Comparison of ENCODE assay signal across 25 cellular contexts in genomic region chr3:174931473-174931872, GRCh38.
"Had no signal": no experiment of that assay in that cellular context is flagged by ENCODE, and none has a peak within 500 bp of the region (broad histone marks: within the 10 kb centered on the region; RNA-seq: fewer than 3 reads in every experiment).

No MANE protein-coding gene starts in this region.

- H3K27ac ChIP-seq: body of pancreas, cardiac muscle cell, epithelial cell of prostate, foreskin keratinocyte, left ventricle myocardium inferior, ovary, prostate gland, spleen, thoracic aorta, upper lobe of right lung had no signal

- H3K9me3 ChIP-seq: body of pancreas, left ventricle myocardium inferior, ovary, prostate gland, spleen, thoracic aorta, upper lobe of right lung had no signal

- H3K36me3 ChIP-seq: cardiac muscle cell, left ventricle myocardium inferior, ovary, prostate gland, spleen, thoracic aorta, upper lobe of right lung had no signal

- H3K27me3 ChIP-seq: body of pancreas, cardiac muscle cell, foreskin keratinocyte, ovary, spleen, upper lobe of right lung had no signal

- H3K9me3 Mint-ChIP-seq: activated naive CD8-positive, alpha-beta T cell treated with anti-CD3 and anti-CD28 coated beads, Interleukin-2, amount 10 ng/mL, durations not matched to agents 7 days and 5 days had no signal

- DNase-seq: activated B cell treated with CpG ODN at 0.5 μM for 24 hours; activated CD4-positive, alpha-beta T cell treated with anti-CD3 and anti-CD28 coated beads for 36 hours; activated CD4-positive, alpha-beta T cell treated with anti-CD3 and anti-CD28 coated beads, Interleukin-2, amount 50 U/mL, for 48 hours; activated effector memory CD4-positive, alpha-beta T cell treated with Interleukin-2 at 50 U/mL for 16 hours; activated naive CD4-positive, alpha-beta T cell treated with anti-CD3 and anti-CD28 coated beads for 36 hours; activated naive CD8-positive, alpha-beta T cell treated with anti-CD3 and anti-CD28 coated beads, Interleukin-2, amount 10 ng/mL, durations not matched to agents 7 days and 5 days; activated T-cell treated with anti-CD3 and anti-CD28 coated beads, Interleukin-2, amount 50 U/mL, for 72 hours; body of pancreas; foreskin keratinocyte; kidney glomerular epithelial cell; left ventricle myocardium inferior; mammary epithelial cell; naive thymus-derived CD8-positive, alpha-beta T cell; ovary; spleen; stimulated activated CD4-positive, alpha-beta T cell treated with anti-CD3 and anti-CD28 coated beads, Interleukin-4, amount 100 ng/mL, for 1 hour; stimulated activated naive CD4-positive, alpha-beta T cell treated with Interleukin-2 at 50 U/mL for 16 hours; T1000; upper lobe of right lung had no signal

- H3K36me3 Mint-ChIP-seq: activated naive CD8-positive, alpha-beta T cell treated with anti-CD3 and anti-CD28 coated beads, Interleukin-2, amount 10 ng/mL, durations not matched to agents 7 days and 5 days; mesothelial cell of epicardium; naive thymus-derived CD8-positive, alpha-beta T cell had no signal

- H3K27ac Mint-ChIP-seq: activated B cell treated with CpG ODN at 0.5 μM for 24 hours; activated CD4-positive, alpha-beta T cell treated with anti-CD3 and anti-CD28 coated beads for 36 hours; activated naive CD4-positive, alpha-beta T cell treated with anti-CD3 and anti-CD28 coated beads for 36 hours; activated naive CD8-positive, alpha-beta T cell treated with anti-CD3 and anti-CD28 coated beads, Interleukin-2, amount 10 ng/mL, durations not matched to agents 7 days and 5 days; activated T-cell treated with anti-CD3 and anti-CD28 coated beads, Interleukin-2, amount 50 U/mL, for 72 hours; mesothelial cell of epicardium; naive thymus-derived CD8-positive, alpha-beta T cell; T-helper 1 cell treated with Interleukin-12 subunit alpha and Interleukin-12 subunit beta and Interleukin-4 antibody, amounts not matched to agents 30 μg/mL and 1 μg/mL, for 36 hours had no signal

- H3K4me3 ChIP-seq: body of pancreas, cardiac muscle cell, left ventricle myocardium inferior, ovary, prostate gland, spleen, thoracic aorta, upper lobe of right lung had no signal

- H3K4me1 ChIP-seq: body of pancreas, foreskin keratinocyte, left ventricle myocardium inferior, prostate gland, spleen, upper lobe of right lung had no signal

- ATAC-seq: activated CD4-positive, alpha-beta T cell treated with anti-CD3 and anti-CD28 coated beads for 36 hours; activated T-cell treated with anti-CD3 and anti-CD28 coated beads, Interleukin-2, amount 50 U/mL, for 72 hours; body of pancreas; foreskin keratinocyte; naive thymus-derived CD8-positive, alpha-beta T cell; upper lobe of right lung had no signal

- H3K27me3 Mint-ChIP-seq: activated B cell treated with CpG ODN at 0.5 μM for 24 hours; activated CD4-positive, alpha-beta T cell treated with anti-CD3 and anti-CD28 coated beads for 36 hours; activated naive CD8-positive, alpha-beta T cell treated with anti-CD3 and anti-CD28 coated beads, Interleukin-2, amount 10 ng/mL, durations not matched to agents 7 days and 5 days; naive thymus-derived CD8-positive, alpha-beta T cell had no signal

- H3K4me1 Mint-ChIP-seq: activated B cell treated with CpG ODN at 0.5 μM for 24 hours; activated CD4-positive, alpha-beta T cell treated with anti-CD3 and anti-CD28 coated beads for 36 hours; activated naive CD8-positive, alpha-beta T cell treated with anti-CD3 and anti-CD28 coated beads, Interleukin-2, amount 10 ng/mL, durations not matched to agents 7 days and 5 days; mesothelial cell of epicardium; naive thymus-derived CD8-positive, alpha-beta T cell had no signal

- H3K4me3 Mint-ChIP-seq: activated B cell treated with CpG ODN at 0.5 μM for 24 hours; activated CD4-positive, alpha-beta T cell treated with anti-CD3 and anti-CD28 coated beads for 36 hours; activated naive CD4-positive, alpha-beta T cell treated with anti-CD3 and anti-CD28 coated beads for 36 hours; activated naive CD8-positive, alpha-beta T cell treated with anti-CD3 and anti-CD28 coated beads, Interleukin-2, amount 10 ng/mL, durations not matched to agents 7 days and 5 days; activated T-cell treated with anti-CD3 and anti-CD28 coated beads, Interleukin-2, amount 50 U/mL, for 72 hours; mesothelial cell of epicardium; naive thymus-derived CD8-positive, alpha-beta T cell; T-helper 1 cell treated with Interleukin-12 subunit alpha and Interleukin-12 subunit beta and Interleukin-4 antibody, amounts not matched to agents 30 μg/mL and 1 μg/mL, for 36 hours had no signal
